In genomic region chr10:507908-508444, GRCh38 we compare ENCODE assay signal across 28 cellular contexts.
"Had no signal": no experiment of that assay in that cellular context is flagged by ENCODE, and none has a peak within 500 bp of the region (broad histone marks: within the 10 kb centered on the region; RNA-seq: fewer than 3 reads in every experiment).

No MANE protein-coding gene starts in this region.

- H3K36me3 ChIP-seq: adrenal gland, breast epithelium, MG63, Peyer's patch had no signal

- H3K27ac Mint-ChIP-seq: activated B cell treated with CpG ODN at 0.5 μM for 24 hours; activated CD4-positive, alpha-beta T cell treated with anti-CD3 and anti-CD28 coated beads, Interleukin-2, amount 10 ng/mL, durations not matched to agents 24 days and 14 days; activated CD8-positive, alpha-beta memory T cell treated with anti-CD3 and anti-CD28 coated beads, Interleukin-2, amount 10 ng/mL, durations not matched to agents 7 days and 5 days; activated naive CD8-positive, alpha-beta T cell treated with anti-CD3 and anti-CD28 coated beads, Interleukin-2, amount 10 ng/mL, durations not matched to agents 7 days and 5 days; T-helper 1 cell treated with Interleukin-12 subunit alpha and Interleukin-12 subunit beta and Interleukin-4 antibody, amounts not matched to agents 30 μg/mL and 1 μg/mL, for 36 hours had no signal

- H3K27ac ChIP-seq: adrenal gland, breast epithelium, Peyer's patch, RWPE1, SJSA1 had no signal

- H3K36me3 Mint-ChIP-seq: activated CD8-positive, alpha-beta memory T cell treated with anti-CD3 and anti-CD28 coated beads, Interleukin-2, amount 10 ng/mL, durations not matched to agents 7 days and 5 days; activated naive CD8-positive, alpha-beta T cell treated with anti-CD3 and anti-CD28 coated beads, Interleukin-2, amount 10 ng/mL, durations not matched to agents 7 days and 5 days had no signal

- H3K4me3 Mint-ChIP-seq: activated B cell treated with CpG ODN at 0.5 μM for 24 hours; activated CD4-positive, alpha-beta T cell treated with anti-CD3 and anti-CD28 coated beads, Interleukin-2, amount 10 ng/mL, durations not matched to agents 24 days and 14 days; activated CD8-positive, alpha-beta memory T cell treated with anti-CD3 and anti-CD28 coated beads, Interleukin-2, amount 10 ng/mL, durations not matched to agents 7 days and 5 days; activated naive CD8-positive, alpha-beta T cell treated with anti-CD3 and anti-CD28 coated beads, Interleukin-2, amount 10 ng/mL, durations not matched to agents 7 days and 5 days; activated T-cell treated with anti-CD3 and anti-CD28 coated beads, Interleukin-2, amount 50 U/mL, for 4 hours; T-helper 1 cell treated with Interleukin-12 subunit alpha and Interleukin-12 subunit beta and Interleukin-4 antibody, amounts not matched to agents 30 μg/mL and 1 μg/mL, for 36 hours had no signal

- H3K9me3 ChIP-seq: adrenal gland, breast epithelium, MG63, Peyer's patch, SJSA1 had no signal

- H3K9me3 Mint-ChIP-seq: activated B cell treated with CpG ODN at 0.5 μM for 24 hours; activated CD4-positive, alpha-beta T cell treated with anti-CD3 and anti-CD28 coated beads, Interleukin-2, amount 10 ng/mL, durations not matched to agents 24 days and 14 days; activated naive CD8-positive, alpha-beta T cell treated with anti-CD3 and anti-CD28 coated beads, Interleukin-2, amount 10 ng/mL, durations not matched to agents 7 days and 5 days; activated T-cell treated with anti-CD3 and anti-CD28 coated beads, Interleukin-2, amount 50 U/mL, for 4 hours; T-helper 1 cell treated with Interleukin-12 subunit alpha and Interleukin-12 subunit beta and Interleukin-4 antibody, amounts not matched to agents 30 μg/mL and 1 μg/mL, for 36 hours had no signal

- DNase-seq: activated B cell treated with CpG ODN at 0.5 μM for 24 hours; activated CD4-positive, alpha-beta T cell treated with anti-CD3 and anti-CD28 coated beads for 1 hour; activated CD4-positive, alpha-beta T cell treated with anti-CD3 and anti-CD28 coated beads, Interleukin-2, amount 10 ng/mL, durations not matched to agents 24 days and 14 days; activated CD4-positive, alpha-beta T cell treated with anti-CD3 and anti-CD28 coated beads, Interleukin-2, amount 50 U/mL, for 48 hours; activated CD8-positive, alpha-beta memory T cell treated with anti-CD3 and anti-CD28 coated beads, Interleukin-2, amount 10 ng/mL, durations not matched to agents 7 days and 5 days; activated naive CD4-positive, alpha-beta T cell treated with anti-CD3 and anti-CD28 coated beads, Interleukin-2, amount 50 U/mL, for 16 hours; activated naive CD8-positive, alpha-beta T cell treated with anti-CD3 and anti-CD28 coated beads, Interleukin-2, amount 10 ng/mL, durations not matched to agents 7 days and 5 days; activated T-cell treated with anti-CD3 and anti-CD28 coated beads, Interleukin-2, amount 50 U/mL, for 4 hours; anterior cingulate cortex; central memory CD4-positive, alpha-beta T cell; MG63; NCI-H1105; NCI-H1436; NCI-H1694 treated with DMSO at 0.1 percent for 48 hours; NCI-H2029 treated with DMSO at 0.1 percent for 48 hours; NCI-H345; NCI-H510A; NCI-H526 treated with DMSO at 0.1 percent for 48 hours; NK-92 treated with Interleukin-12 subunit alpha and Interleukin-12 subunit beta, amount 100 ng/mL, for 24 hours; Right ventricle myocardium superior; SW 1271; T-helper 9 cell had no signal

- H3K27me3 ChIP-seq: adrenal gland, breast epithelium, MG63, Peyer's patch, SJSA1 had no signal

- H3K4me3 ChIP-seq: adrenal gland, breast epithelium, MG63, Peyer's patch, SJSA1 had no signal
